ENCODE assay signal across 8 cellular contexts in the genomic region with DNA sequence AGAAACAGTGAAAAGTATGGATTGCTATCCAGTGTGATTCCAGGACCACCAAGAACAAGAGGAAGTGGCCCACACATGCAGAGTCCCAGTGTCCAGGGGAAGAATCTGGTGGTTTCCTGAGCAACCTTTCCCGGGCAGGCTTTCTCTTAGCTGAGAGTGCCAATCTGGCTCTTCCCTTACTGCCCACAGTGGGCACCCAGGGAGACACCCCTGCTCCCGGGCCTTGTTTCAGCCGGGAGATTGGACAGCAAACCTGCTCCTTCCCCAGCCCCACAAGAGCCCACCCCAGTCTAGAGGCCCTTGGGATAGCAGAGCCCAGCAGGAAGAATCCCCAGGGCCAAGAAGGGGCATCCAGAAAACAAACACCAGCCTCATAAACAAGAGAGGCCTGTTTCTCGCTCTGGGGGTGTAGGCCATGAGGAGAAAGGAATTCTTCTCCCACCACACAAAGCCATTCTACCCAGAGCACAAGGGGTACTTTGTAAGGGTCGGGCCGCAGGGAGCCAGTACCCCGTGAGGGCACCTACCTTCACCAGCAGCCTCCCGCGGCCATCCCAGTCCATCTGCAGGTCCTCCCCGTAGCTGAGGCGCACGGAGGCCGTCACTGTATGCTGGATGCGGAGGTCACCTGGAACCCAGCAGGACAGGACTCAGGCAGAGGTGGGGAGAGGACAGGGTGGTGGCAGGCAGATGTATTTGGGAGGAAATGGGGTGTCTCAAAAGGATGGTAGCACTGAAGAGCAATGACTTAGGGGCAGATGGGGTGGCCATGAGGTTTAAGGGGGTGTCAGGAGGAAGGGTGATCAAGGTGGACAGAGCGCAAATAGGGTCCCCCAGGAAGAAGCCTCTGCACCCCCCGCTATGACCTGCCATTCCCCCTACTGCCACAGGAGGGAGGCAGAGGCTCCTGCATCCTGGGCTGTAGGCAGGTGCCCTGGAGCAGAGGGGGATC.
DNase-seq lines count a peak whose midpoint lies in the region; ATAC-seq lines count a peak whose summit lies in the region.

No MANE protein-coding gene starts in this region.

- peak; percentile 46 to 64 (median 58) for DNase-seq in NCI-H1417 (lab: John Stamatoyannopoulos, UW)
- DNase-seq in NCI-H1417 treated with DMSO at 0.1 percent for 48 hours (lab: John Stamatoyannopoulos, UW): no peak
- peak; percentile 5 for DNase-seq in NCI-H1048 (lab: John Stamatoyannopoulos, UW)
- peak; percentile 40 to 56 for DNase-seq in activated CD4-positive, alpha-beta T cell treated with anti-CD3 and anti-CD28 coated beads for 4 hours
- peak; percentile 59 for DNase-seq in dermis blood vessel endothelial cell
- peak; percentile 59 to 71 for DNase-seq in lung microvascular endothelial cell (ENCODE audit: low read depth in 2 of 2)
- DNase-seq in stimulated activated CD8-positive, alpha-beta memory T cell treated with anti-CD3 and anti-CD28 coated beads, Interleukin-2, amount 100 ng/mL, for 48 hours (ENCODE audit: low read depth in 2 of 2): peak; percentile 37 to 42

- no peak for ATAC-seq in GM18907 (IDR thresholded peaks at IDR 0.05; ENCODE audit: unreplicated experiment)
